22 cellular contexts compared by ENCODE assay signal in genomic region chr10:72744566-72744965, GRCh38.
"Had no signal": no experiment of that assay in that cellular context is flagged by ENCODE, and none has a peak within 500 bp of the region (broad histone marks: within the 10 kb centered on the region; RNA-seq: fewer than 3 reads in every experiment).

No MANE protein-coding gene starts in this region.

- ATAC-seq: activated CD8-positive, alpha-beta T cell treated with anti-CD3 and anti-CD28 coated beads for 36 hours; activated T-helper 17 cell treated with anti-CD3 and anti-CD28 coated beads, Interleukin-2, amount 50 U/mL, for 72 hours; left lung; right lobe of liver; stimulated activated effector memory CD8-positive, alpha-beta T cell treated with anti-CD3 and anti-CD28 coated beads, Interleukin-12 subunit alpha, Interleukin-12 subunit beta, amount 100 ng/mL, for 72 hours had no signal

- H3K27me3 ChIP-seq: dorsolateral prefrontal cortex, left lung, ovary, right lobe of liver, thyroid gland, vagina had no signal

- H3K27me3 Mint-ChIP-seq: activated B cell treated with CpG ODN at 0.5 μM for 24 hours; activated CD8-positive, alpha-beta T cell treated with anti-CD3 and anti-CD28 coated beads for 36 hours; activated naive CD8-positive, alpha-beta T cell treated with anti-CD3 and anti-CD28 coated beads for 36 hours; activated T-helper 17 cell treated with anti-CD3 and anti-CD28 coated beads, Interleukin-2, amount 50 U/mL, for 72 hours had no signal

- H3K9me3 Mint-ChIP-seq: activated B cell treated with CpG ODN at 0.5 μM for 24 hours; activated CD8-positive, alpha-beta T cell treated with anti-CD3 and anti-CD28 coated beads for 36 hours; activated naive CD8-positive, alpha-beta T cell treated with anti-CD3 and anti-CD28 coated beads for 36 hours; activated T-helper 17 cell treated with anti-CD3 and anti-CD28 coated beads, Interleukin-2, amount 50 U/mL, for 72 hours; neural crest cell; stimulated activated effector memory CD8-positive, alpha-beta T cell treated with anti-CD3 and anti-CD28 coated beads, Interleukin-12 subunit alpha, Interleukin-12 subunit beta, amount 100 ng/mL, for 72 hours; T-helper 2 cell treated with Interferon-gamma antibody and Interleukin-4, amounts not matched to agents 5 μg/mL and 100 μg/mL, for 36 hours had no signal

- H3K4me3 ChIP-seq: dorsolateral prefrontal cortex, left lung, ovary, right lobe of liver, smooth muscle cell, thyroid gland, vagina had no signal

- H3K27ac ChIP-seq: dorsolateral prefrontal cortex, left lung, ovary, right lobe of liver, thyroid gland, vagina had no signal

- H3K27ac Mint-ChIP-seq: activated B cell treated with CpG ODN at 0.5 μM for 24 hours; activated CD8-positive, alpha-beta T cell treated with anti-CD3 and anti-CD28 coated beads for 36 hours; activated naive CD8-positive, alpha-beta T cell treated with anti-CD3 and anti-CD28 coated beads for 36 hours; activated T-helper 17 cell treated with anti-CD3 and anti-CD28 coated beads, Interleukin-2, amount 50 U/mL, for 72 hours; stimulated activated effector memory CD8-positive, alpha-beta T cell treated with anti-CD3 and anti-CD28 coated beads, Interleukin-12 subunit alpha, Interleukin-12 subunit beta, amount 100 ng/mL, for 72 hours; T-helper 2 cell treated with Interferon-gamma antibody and Interleukin-4, amounts not matched to agents 5 μg/mL and 100 μg/mL, for 36 hours had no signal

- H3K4me2 ChIP-seq: smooth muscle cell had no signal

- H3K36me3 ChIP-seq: left lung, ovary, right lobe of liver, thyroid gland, vagina had no signal

- H3K4me3 Mint-ChIP-seq: activated B cell treated with CpG ODN at 0.5 μM for 24 hours; activated CD8-positive, alpha-beta T cell treated with anti-CD3 and anti-CD28 coated beads for 36 hours; activated naive CD8-positive, alpha-beta T cell treated with anti-CD3 and anti-CD28 coated beads for 36 hours; activated T-helper 17 cell treated with anti-CD3 and anti-CD28 coated beads, Interleukin-2, amount 50 U/mL, for 72 hours; neural crest cell; stimulated activated effector memory CD8-positive, alpha-beta T cell treated with anti-CD3 and anti-CD28 coated beads, Interleukin-12 subunit alpha, Interleukin-12 subunit beta, amount 100 ng/mL, for 72 hours; T-helper 2 cell treated with Interferon-gamma antibody and Interleukin-4, amounts not matched to agents 5 μg/mL and 100 μg/mL, for 36 hours had no signal

- H3K9me3 ChIP-seq: left lung, ovary, right lobe of liver, thyroid gland, vagina had no signal

- H3K4me1 Mint-ChIP-seq: activated B cell treated with CpG ODN at 0.5 μM for 24 hours had no signal

- DNase-seq: activated B cell treated with CpG ODN at 0.5 μM for 24 hours; activated CD4-positive, alpha-beta T cell treated with anti-CD3 and anti-CD28 coated beads for 48 hours; activated CD8-positive, alpha-beta T cell treated with anti-CD3 and anti-CD28 coated beads for 36 hours; activated naive CD4-positive, alpha-beta T cell; activated naive CD8-positive, alpha-beta T cell treated with anti-CD3 and anti-CD28 coated beads for 36 hours; activated T-cell treated with anti-CD3 and anti-CD28 coated beads, Interleukin-2, amount 50 U/mL, for 1 hour; amniotic stem cell; caudate nucleus; dorsolateral prefrontal cortex; foreskin melanocyte; hypothalamus; left lung; ovary; right lobe of liver; stimulated activated CD4-positive, alpha-beta T cell treated with anti-CD3 and anti-CD28 coated beads, Interleukin-4, amount 100 ng/mL, for 24 hours; thyroid gland had no signal

- H3K36me3 Mint-ChIP-seq: activated naive CD8-positive, alpha-beta T cell treated with anti-CD3 and anti-CD28 coated beads for 36 hours; stimulated activated effector memory CD8-positive, alpha-beta T cell treated with anti-CD3 and anti-CD28 coated beads, Interleukin-12 subunit alpha, Interleukin-12 subunit beta, amount 100 ng/mL, for 72 hours had no signal

- H3K4me1 ChIP-seq: right lobe of liver had no signal
